In the genomic region with DNA sequence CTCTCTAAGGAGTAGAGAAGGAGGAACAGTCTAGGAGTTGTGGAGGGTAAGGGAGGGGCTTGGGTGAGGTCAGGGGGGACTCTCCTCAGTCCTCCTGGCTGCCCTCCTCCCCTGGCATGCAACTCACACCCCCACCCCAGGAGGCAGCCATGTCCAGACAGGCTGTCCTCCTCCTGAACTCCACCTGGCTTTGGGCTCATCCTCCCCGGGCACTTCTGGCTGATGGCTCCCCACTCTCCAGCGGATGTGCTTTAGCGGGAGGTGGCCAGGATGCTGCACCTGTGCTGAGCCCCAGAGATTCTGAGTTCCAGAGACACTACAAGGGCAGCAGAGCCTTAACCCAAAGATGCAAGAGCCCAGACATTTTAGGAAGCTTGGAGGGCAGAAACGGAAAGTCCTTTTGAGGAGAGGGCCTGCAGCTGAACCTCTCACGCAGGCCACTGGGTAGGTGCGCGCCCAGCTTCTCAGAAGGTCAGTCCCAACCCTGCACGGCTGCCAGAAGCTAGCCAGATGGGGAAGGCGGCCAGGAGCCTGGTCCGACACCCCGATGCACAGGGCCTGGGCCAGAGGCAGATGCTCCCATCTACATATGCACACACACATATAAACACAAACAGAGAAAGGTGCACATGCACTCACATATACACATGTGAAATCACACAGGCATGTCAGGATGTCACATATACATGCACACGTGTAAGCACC, we compare ENCODE assay signal across 1 cellular context.
TF ChIP-seq lines count a peak whose summit lies in the region.

No MANE protein-coding gene starts in this region.

TF ChIP-seq in H1, 55 proteins besides CTCF, POLR2A, EP300 and RAD21:
- TF ChIP-seq USF2 (IDR thresholded peaks at IDR 0.05; ENCODE audit: low read length) = no peak
- TF ChIP-seq NRF1 (IDR thresholded peaks at IDR 0.05; ENCODE audit: low read depth, low read length) = no peak
- no peak for TF ChIP-seq SIRT6 (IDR thresholded peaks at IDR 0.05; ENCODE audit: low read length)
- no peak for TF ChIP-seq TBP (IDR thresholded peaks at IDR 0.05; ENCODE audit: low read depth, low read length)
- TF ChIP-seq SP1 (IDR thresholded peaks at IDR 0.05; ENCODE audit: low read depth, low read length) = no peak
- TF ChIP-seq KDM4A (IDR thresholded peaks at IDR 0.05; ENCODE audit: low read depth, low read length, severe bottlenecking) = no peak
- TF ChIP-seq CHD2 (IDR thresholded peaks at IDR 0.05; ENCODE audit: low read length) = no peak
- no peak for TF ChIP-seq JUND (IDR thresholded peaks at IDR 0.05; ENCODE audit: low read length)
- TF ChIP-seq EZH2 (IDR thresholded peaks at IDR 0.05; ENCODE audit: low read depth, low read length, severe bottlenecking) = no peak
- TF ChIP-seq TAF7 (optimal IDR thresholded peaks at IDR 0.05; ENCODE audit: borderline replicate concordance, low read depth, low read length) = no peak
- no peak for TF ChIP-seq SIN3A (conservative IDR thresholded peaks at IDR 0.05 in 1 of 2, IDR thresholded peaks at IDR 0.05 in 1 of 2; ENCODE audit: low read depth in 1 of 2, low read length in 2 of 2)
- TF ChIP-seq MAX (IDR thresholded peaks at IDR 0.05) = no peak
- TF ChIP-seq RNF2 (IDR thresholded peaks at IDR 0.05; ENCODE audit: borderline replicate concordance, low read depth, low read length, missing control alignments, poor library complexity, severe bottlenecking) = no peak
- no peak for TF ChIP-seq FOSL1 (IDR thresholded peaks at IDR 0.05; ENCODE audit: insufficient read depth, low read depth, low read length)
- TF ChIP-seq, protein P1, sequence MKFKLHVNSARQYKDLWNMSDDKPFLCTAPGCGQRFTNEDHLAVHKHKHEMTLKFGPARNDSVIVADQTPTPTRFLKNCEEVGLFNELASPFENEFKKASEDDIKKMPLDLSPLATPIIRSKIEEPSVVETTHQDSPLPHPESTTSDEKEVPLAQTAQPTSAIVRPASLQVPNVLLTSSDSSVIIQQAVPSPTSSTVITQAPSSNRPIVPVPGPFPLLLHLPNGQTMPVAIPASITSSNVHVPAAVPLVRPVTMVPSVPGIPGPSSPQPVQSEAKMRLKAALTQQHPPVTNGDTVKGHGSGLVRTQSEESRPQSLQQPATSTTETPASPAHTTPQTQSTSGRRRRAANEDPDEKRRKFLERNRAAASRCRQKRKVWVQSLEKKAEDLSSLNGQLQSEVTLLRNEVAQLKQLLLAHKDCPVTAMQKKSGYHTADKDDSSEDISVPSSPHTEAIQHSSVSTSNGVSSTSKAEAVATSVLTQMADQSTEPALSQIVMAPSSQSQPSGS (IDR thresholded peaks at IDR 0.05; ENCODE audit: low read length) = no peak
- no peak for TF ChIP-seq GABPA (IDR thresholded peaks at IDR 0.05; ENCODE audit: borderline replicate concordance, insufficient read depth, low read length)
- TF ChIP-seq YY1 (IDR thresholded peaks at IDR 0.05; ENCODE audit: low read depth, low read length) = no peak
- TF ChIP-seq TCF12 (IDR thresholded peaks at IDR 0.05; ENCODE audit: low read depth, low read length) = no peak
